ENCODE assay signal across 1 cellular context in the genomic region with DNA sequence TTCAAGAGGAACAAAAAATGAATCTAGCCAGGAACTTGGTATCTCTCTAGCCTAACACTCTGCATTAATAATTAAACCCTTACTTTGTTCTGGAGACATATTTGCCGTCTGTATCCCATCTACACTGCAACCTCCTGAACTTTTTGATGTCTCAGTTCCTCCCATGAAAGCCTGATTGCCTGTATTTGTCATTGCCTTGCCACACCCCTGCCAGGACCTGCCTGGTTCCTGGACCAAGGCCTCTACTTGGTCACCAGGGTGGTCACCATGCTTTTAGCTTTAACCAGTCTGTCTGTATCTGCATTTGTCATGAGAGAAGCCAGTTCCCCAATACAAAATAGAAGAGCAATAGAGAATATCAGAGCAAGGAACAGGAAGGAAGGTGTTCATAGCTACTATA.
TF ChIP-seq lines count a peak whose summit lies in the region.

No MANE protein-coding gene starts in this region.

TF ChIP-seq in H1, 55 proteins besides CTCF, POLR2A, EP300 and RAD21 (continued from another document):
- no peak for TF ChIP-seq TAF7 (optimal IDR thresholded peaks at IDR 0.05; ENCODE audit: borderline replicate concordance, low read depth, low read length)
- TF ChIP-seq RNF2 (IDR thresholded peaks at IDR 0.05; ENCODE audit: borderline replicate concordance, low read depth, low read length, missing control alignments, poor library complexity, severe bottlenecking) = no peak
